Comparison of ENCODE assay signal across 17 cellular contexts in genomic region chr20:60013296-60014142, GRCh38. TPM values are rescaled to one million over a fixed set of nuclear protein-coding genes. Genes with fewer than 3 reads are reported as not detected.
A peak's percentile ranks its signal among the peaks of the same experiment; 100 is the strongest.
DNase-seq lines count a peak whose midpoint lies in the region; ATAC-seq, FAIRE-seq and TF ChIP-seq lines count a peak whose summit lies in the region.
"Had no signal": no experiment of that assay in that cellular context is flagged by ENCODE, and none has a peak within 500 bp of the region (broad histone marks: within the 10 kb centered on the region; RNA-seq: fewer than 3 reads in every experiment).

No MANE protein-coding gene starts in this region.

- CTCF ChIA-PET in PC-3 (lab: Charles Lee), result interaction anchor here (0.7 kb wide), 1 partner anchor 34 kb away, joined by 3 read pairs; no protein-coding TSS in a partner anchor

- H3K79me2 ChIP-seq in GM23248 (ENCODE audit: insufficient read depth), result no peaks in the 10 kb centered on the region
- H3K79me2 ChIP-seq in PC-3 (ENCODE audit: low read length), result no peaks in the 10 kb centered on the region

- ATAC-seq in PC-3 (peak; percentile 27; the same call in 1 of the 2 replicates), Right ventricle myocardium inferior (no peak)
- ATAC-seq: Panc1 had no signal

- FAIRE-seq in frontal cortex (lab: Jason Lieb, UNC), result no peak

- H3K9me2 ChIP-seq in GM23248 (ENCODE audit: insufficient read depth), result no peaks in the 10 kb centered on the region
- H3K9me2 ChIP-seq in PC-3 (replicated peaks; ENCODE audit: low read length), result no peaks in the 10 kb centered on the region

- in situ Hi-C loops in GM23248 (cut with MboI), result no loop called here

- no peak overlapping the region for H3K4me2 ChIP-seq in GM23248 (ENCODE audit: unreplicated experiment)
- H3K4me2 ChIP-seq in PC-3 (ENCODE audit: low read length), result no peak overlapping the region

- no peak overlapping the region for H3K27ac ChIP-seq in GM23248
- H3K27ac ChIP-seq in PC-3 (ENCODE audit: low read length), result no peak overlapping the region

- H4K20me1 ChIP-seq in GM23248 (ENCODE audit: insufficient read depth) (no peaks in the 10 kb centered on the region), PC-3 (ENCODE audit: low read length) (no peaks in the 10 kb centered on the region)

- intact Hi-C loops in PC-3 (cut with micrococcal nuclease), result no loop called here
- intact Hi-C loops in Right ventricle myocardium inferior (cut with DNase I), result no loop called here

- POLR2A ChIA-PET in PC-3 (lab: Charles Lee; ENCODE audit: unreplicated experiment), result no interaction called here

- TF ChIP-seq CTCF in PC-3 (conservative IDR thresholded peaks at IDR 0.05; ENCODE audit: low read depth, low read length), result no peak
- no peak for TF ChIP-seq CTCF in epithelial cell of esophagus (IDR thresholded peaks at IDR 0.05; ENCODE audit: insufficient read depth, low read depth, low read length, missing control alignments)

- 22 to 24% methylated on average over 3 of the region's 3 CpGs for WGBS in GM23248 (ENCODE audit: low coverage in 1 of 2, low lambda C conversion rate in 2 of 2, missing lambda C conversion rate in 2 of 2), 2 experiments

- peaks cover 5% of the 10 kb centered on the region; the same call in 1 of the 2 replicates for H3K27me3 ChIP-seq in GM23248 (replicated peaks; ENCODE audit: insufficient read depth)
- H3K27me3 ChIP-seq in PC-3 (ENCODE audit: low read length), result no peaks in the 10 kb centered on the region

- H3K9me3 ChIP-seq in GM23248 (ENCODE audit: low read depth) (no peaks in the 10 kb centered on the region), PC-3 (ENCODE audit: low read length) (peaks cover 4% of the 10 kb centered on the region; the same call in 1 of the 2 replicates)
- H3K9me3 ChIP-seq: BE2C had no signal

- H3K4me1 ChIP-seq in GM23248 (ENCODE audit: insufficient read depth) (no peaks in the 10 kb centered on the region), PC-3 (ENCODE audit: insufficient read depth, low read length) (0 out of 2 replicates have a peak, but pooled peaks cover 2% of the 10 kb centered on the region)
- H3K4me1 ChIP-seq: BE2C had no signal

- BruUV-seq in PC-3 (replicated peaks; lab: Mats Ljungman, UMichigan), result no TSS peak

- H2AFZ ChIP-seq in GM23248, result no peak overlapping the region
- H2AFZ ChIP-seq in PC-3 (ENCODE audit: low read length), result no peak overlapping the region

- H3K9ac ChIP-seq in GM23248 (no peak overlapping the region), PC-3 (ENCODE audit: low read length) (no peak overlapping the region)

- DNase-seq in GM23248, result peak; percentile 25
- DNase-seq in PC-3, result no peak
- DNase-seq in epithelial cell of esophagus (ENCODE audit: low read depth), result peak; percentile 25
- DNase-seq in renal cortical epithelial cell (ENCODE audit: low read depth), result peak; percentile 2
- DNase-seq in MV-4-11 (lab: John Stamatoyannopoulos, UW), result no peak
- DNase-seq in Right ventricle myocardium inferior (ENCODE audit: missing footprints), result no peak
- no peak for DNase-seq in frontal cortex (ENCODE audit: low spot score in 2 of 2)
- DNase-seq: BE2C; Calu3; CD4-positive, alpha-beta memory T cell; HCEC 1CT; NCI-H1092 treated with DMSO at 0.1 percent for 48 hours; NCI-H2081 treated with DMSO at 0.1 percent for 48 hours; NCI-H510A treated with DMSO at 0.1 percent for 48 hours; NCI-H82; SIG-M5 had no signal

- H3F3A ChIP-seq in GM23248 (ENCODE audit: insufficient read depth) (no peaks in the 10 kb centered on the region), PC-3 (ENCODE audit: low read length, unreplicated experiment) (no peaks in the 10 kb centered on the region)

- H3K4me3 ChIP-seq in GM23248 (no peak overlapping the region), PC-3 (ENCODE audit: low read length) (no peak overlapping the region), epithelial cell of esophagus (ENCODE audit: low read length) (no peak overlapping the region)

- H3K36me3 ChIP-seq in GM23248 (ENCODE audit: low read depth) (no peaks in the 10 kb centered on the region), PC-3 (ENCODE audit: low read depth, low read length) (no peaks in the 10 kb centered on the region)
- H3K36me3 ChIP-seq: BE2C had no signal

RNA-seq across cellular contexts. Expression of gene CDH26, which starts 55.3 kb away (rescaled TPM):
- total RNA-seq in GM23248 (2014; rRNA removed; shearing (Covaris generic)), result not detected in 2 replicates
- not detected in 2 replicates for polyA plus RNA-seq in GM23248 (2016; fragmentation: Nextera tagmentation; extraction: Ambion mirVana)
- total RNA-seq in PC-3 (2014; rRNA removed) (1.2 and 1.4 TPM in 2 replicates), renal cortical epithelial cell (0.15 TPM in 1 of 2 replicates, not detected in the other), Right ventricle myocardium inferior (2.3 TPM), frontal cortex (0.41 TPM)

Comparison
In these comparisons a context has a peak if more than half of its experiments do, and no peak if none do; other contexts are left out.
1. DNase-seq: peak in GM23248 (single experiment), epithelial cell of esophagus (single experiment) and renal cortical epithelial cell (single experiment); none in PC-3 (single experiment), MV-4-11 (single experiment), Right ventricle myocardium inferior (single experiment) and frontal cortex (0 of 2).